11 cellular contexts compared by ENCODE assay signal in the genomic region with DNA sequence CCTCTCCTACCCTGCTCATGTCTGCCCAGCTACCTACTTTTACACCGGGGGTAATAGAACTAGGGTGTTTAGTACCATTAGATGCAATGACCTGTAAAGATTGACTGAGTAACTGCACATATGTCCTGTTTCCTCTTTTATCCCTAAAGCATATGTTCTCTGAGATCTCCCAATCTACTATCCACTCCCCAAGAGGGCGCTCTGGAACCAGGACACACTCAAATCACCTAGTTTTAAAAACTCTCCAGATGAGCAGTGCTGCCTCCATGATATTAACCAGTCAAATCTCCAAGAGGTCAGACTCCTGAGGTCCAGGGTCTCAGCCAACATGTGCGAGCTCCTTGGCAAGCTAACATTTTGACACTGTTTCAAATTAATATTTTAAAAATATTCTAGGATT.
A peak's percentile ranks its signal among the peaks of the same experiment; 100 is the strongest.
DNase-seq lines count a peak whose midpoint lies in the region; ATAC-seq and TF ChIP-seq lines count a peak whose summit lies in the region.
"Had no signal": no experiment of that assay in that cellular context is flagged by ENCODE, and none has a peak within 500 bp of the region (broad histone marks: within the 10 kb centered on the region; RNA-seq: fewer than 3 reads in every experiment).

No MANE protein-coding gene starts in this region.

- H3K27me3 Mint-ChIP-seq in glutamatergic neuron (ENCODE audit: unreplicated experiment), result peaks cover 1% of the 10 kb centered on the region
- H3K27me3 Mint-ChIP-seq in CD4-positive, alpha-beta memory T cell, result no peaks in the 10 kb centered on the region
- H3K27me3 Mint-ChIP-seq: activated T-helper 17 cell treated with anti-CD3 and anti-CD28 coated beads, Interleukin-2, amount 50 U/mL, for 72 hours; stimulated activated memory B cell treated with anti-CD40 and anti-IgM and Interleukin-4, amounts not matched to agents 10 μg/mL and 1 μg/mL and 100 μg/mL, for 72 hours had no signal

- H3K27ac Mint-ChIP-seq in glutamatergic neuron (ENCODE audit: unreplicated experiment), result peak overlapping the region; percentile 17
- H3K27ac Mint-ChIP-seq in CD4-positive, alpha-beta memory T cell, result no peak overlapping the region
- H3K27ac Mint-ChIP-seq: activated T-helper 17 cell treated with anti-CD3 and anti-CD28 coated beads, Interleukin-2, amount 50 U/mL, for 72 hours; stimulated activated memory B cell treated with anti-CD40 and anti-IgM and Interleukin-4, amounts not matched to agents 10 μg/mL and 1 μg/mL and 100 μg/mL, for 72 hours had no signal

- POLR2A ChIA-PET in CD4-positive, alpha-beta memory T cell (lab: Charles Lee; ENCODE audit: partially characterized antibody), result no interaction called here

- H3K9me3 ChIP-seq in MG63, result no peaks in the 10 kb centered on the region
- no peaks in the 10 kb centered on the region for H3K9me3 ChIP-seq in CD4-positive, alpha-beta memory T cell (ENCODE audit: control insufficient read depth in 1 of 2, low read length in 2 of 2)
- H3K9me3 ChIP-seq: heart right ventricle had no signal

- TF ChIP-seq CTCF in glutamatergic neuron (IDR thresholded peaks at IDR 0.05; ENCODE audit: partially characterized antibody, unreplicated experiment), result no peak

- DNase-seq in D341Med (ENCODE audit: low spot score), result peak; percentile 45
- DNase-seq in glutamatergic neuron, result no peak
- no peak for DNase-seq in dedifferentiated amniotic fluid mesenchymal stem cell (ENCODE audit: extremely low spot score)
- no peak for DNase-seq in MG63
- DNase-seq in effector CD8-positive, alpha-beta T cell (lab: John Stamatoyannopoulos, UW), result no peak
- no peak for DNase-seq in CD4-positive, alpha-beta memory T cell
- DNase-seq: heart right ventricle had no signal

- H3K4me1 Mint-ChIP-seq in glutamatergic neuron (ENCODE audit: low read depth, unreplicated experiment), result peaks cover 22% of the 10 kb centered on the region
- no peaks in the 10 kb centered on the region for H3K4me1 Mint-ChIP-seq in CD4-positive, alpha-beta memory T cell

- H3K27ac ChIP-seq in CD4-positive, alpha-beta memory T cell (ENCODE audit: low read depth, low read length), result no peak overlapping the region
- H3K27ac ChIP-seq: heart right ventricle had no signal

- ATAC-seq in HG02885 (IDR thresholded peaks at IDR 0.05; ENCODE audit: poor library complexity, unreplicated experiment) (peak; percentile 49), SK-N-SH treated with all-trans-retinoic acid at 6 μM for 48 hours (peak; percentile 51; the same call in 2 of the 3 replicates)
- ATAC-seq: activated T-helper 17 cell treated with anti-CD3 and anti-CD28 coated beads, Interleukin-2, amount 50 U/mL, for 72 hours; stimulated activated memory B cell treated with anti-CD40 and anti-IgM and Interleukin-4, amounts not matched to agents 10 μg/mL and 1 μg/mL and 100 μg/mL, for 72 hours had no signal

- H3K36me3 ChIP-seq in MG63, result no peaks in the 10 kb centered on the region
- H3K36me3 ChIP-seq in CD4-positive, alpha-beta memory T cell (ENCODE audit: insufficient read depth, low read length), result no peaks in the 10 kb centered on the region
- H3K36me3 ChIP-seq: heart right ventricle had no signal

- no peaks in the 10 kb centered on the region for H3K36me3 Mint-ChIP-seq in glutamatergic neuron (ENCODE audit: unreplicated experiment)
- no peaks in the 10 kb centered on the region for H3K36me3 Mint-ChIP-seq in CD4-positive, alpha-beta memory T cell
- H3K36me3 Mint-ChIP-seq: stimulated activated memory B cell treated with anti-CD40 and anti-IgM and Interleukin-4, amounts not matched to agents 10 μg/mL and 1 μg/mL and 100 μg/mL, for 72 hours had no signal

- no peaks in the 10 kb centered on the region for H3K27me3 ChIP-seq in MG63
- no peaks in the 10 kb centered on the region for H3K27me3 ChIP-seq in CD4-positive, alpha-beta memory T cell (ENCODE audit: insufficient read depth, low read length)
- H3K27me3 ChIP-seq: heart right ventricle had no signal

- H3K4me3 Mint-ChIP-seq in glutamatergic neuron (ENCODE audit: unreplicated experiment), result no peak overlapping the region
- H3K4me3 Mint-ChIP-seq in CD4-positive, alpha-beta memory T cell, result no peak overlapping the region
- H3K4me3 Mint-ChIP-seq: activated T-helper 17 cell treated with anti-CD3 and anti-CD28 coated beads, Interleukin-2, amount 50 U/mL, for 72 hours; stimulated activated memory B cell treated with anti-CD40 and anti-IgM and Interleukin-4, amounts not matched to agents 10 μg/mL and 1 μg/mL and 100 μg/mL, for 72 hours had no signal

- peaks cover 4% of the 10 kb centered on the region for H3K9me3 Mint-ChIP-seq in glutamatergic neuron (ENCODE audit: unreplicated experiment)
- H3K9me3 Mint-ChIP-seq in CD4-positive, alpha-beta memory T cell, result peaks cover 0 to 2% (median 0%) of the 10 kb centered on the region in 8 donors
- H3K9me3 Mint-ChIP-seq: stimulated activated memory B cell treated with anti-CD40 and anti-IgM and Interleukin-4, amounts not matched to agents 10 μg/mL and 1 μg/mL and 100 μg/mL, for 72 hours had no signal

- H3K4me1 ChIP-seq in CD4-positive, alpha-beta memory T cell (ENCODE audit: insufficient read depth, low read length), result no peaks in the 10 kb centered on the region
- H3K4me1 ChIP-seq: heart right ventricle had no signal

- no peak overlapping the region for H3K4me3 ChIP-seq in MG63
- no peak overlapping the region for H3K4me3 ChIP-seq in CD4-positive, alpha-beta memory T cell (ENCODE audit: low read length in 2 of 2)
- H3K4me3 ChIP-seq: heart right ventricle had no signal

- CTCF ChIA-PET in CD4-positive, alpha-beta memory T cell (lab: Charles Lee; ENCODE audit: partially characterized antibody), result no interaction called here

- intact Hi-C loops in CD4-positive, alpha-beta memory T cell (cut with micrococcal nuclease), result no loop called here

TF ChIP-seq in SK-N-SH treated with all-trans-retinoic acid at 6 μM for 48 hours, 23 proteins besides CTCF, POLR2A, EP300 and RAD21:
- TF ChIP-seq ZNF8 (CRISPR knock-in tag; IDR thresholded peaks at IDR 0.05) (no peak), TCF4 (CRISPR knock-in tag; IDR thresholded peaks at IDR 0.05; ENCODE audit: borderline replicate concordance) (no peak), ZFP30 (CRISPR knock-in tag; IDR thresholded peaks at IDR 0.05) (no peak), ESRRG (CRISPR knock-in tag; IDR thresholded peaks at IDR 0.05) (no peak), TOX (CRISPR knock-in tag; IDR thresholded peaks at IDR 0.05; ENCODE audit: borderline replicate concordance) (no peak), GLIS3 (CRISPR knock-in tag; IDR thresholded peaks at IDR 0.05) (no peak)
